ENCODE assay signal across 1 cellular context in the genomic region with DNA sequence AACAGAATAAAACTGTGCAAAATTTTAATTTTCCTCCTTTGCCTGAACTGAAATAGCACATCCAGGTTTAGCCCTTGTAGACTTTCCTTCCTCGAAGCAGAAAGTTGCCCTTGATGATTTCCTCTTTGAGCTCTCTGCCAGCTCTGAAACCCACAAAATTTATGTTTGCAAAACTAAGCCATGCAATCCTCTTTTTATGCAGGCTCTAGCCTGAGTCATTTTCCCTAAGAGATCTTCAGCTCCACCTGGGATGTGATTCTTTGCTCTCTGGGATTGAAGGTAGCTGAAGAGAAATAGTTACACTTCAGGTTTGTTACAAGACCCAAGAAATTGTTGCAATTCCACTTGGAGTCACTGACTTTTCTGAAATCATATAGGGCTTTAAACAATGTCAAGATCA.
TF ChIP-seq lines count a peak whose summit lies in the region.

No MANE protein-coding gene starts in this region.

TF ChIP-seq in WTC11, 78 proteins besides CTCF, POLR2A, EP300 and RAD21 (continued from another document):
- TF ChIP-seq, protein P1, sequence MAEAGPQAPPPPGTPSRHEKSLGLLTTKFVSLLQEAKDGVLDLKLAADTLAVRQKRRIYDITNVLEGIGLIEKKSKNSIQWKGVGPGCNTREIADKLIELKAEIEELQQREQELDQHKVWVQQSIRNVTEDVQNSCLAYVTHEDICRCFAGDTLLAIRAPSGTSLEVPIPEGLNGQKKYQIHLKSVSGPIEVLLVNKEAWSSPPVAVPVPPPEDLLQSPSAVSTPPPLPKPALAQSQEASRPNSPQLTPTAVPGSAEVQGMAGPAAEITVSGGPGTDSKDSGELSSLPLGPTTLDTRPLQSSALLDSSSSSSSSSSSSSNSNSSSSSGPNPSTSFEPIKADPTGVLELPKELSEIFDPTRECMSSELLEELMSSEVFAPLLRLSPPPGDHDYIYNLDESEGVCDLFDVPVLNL (CRISPR knock-in tag; IDR thresholded peaks at IDR 0.05; ENCODE audit: borderline replicate concordance, low read depth): no peak
- TF ChIP-seq, protein P2, sequence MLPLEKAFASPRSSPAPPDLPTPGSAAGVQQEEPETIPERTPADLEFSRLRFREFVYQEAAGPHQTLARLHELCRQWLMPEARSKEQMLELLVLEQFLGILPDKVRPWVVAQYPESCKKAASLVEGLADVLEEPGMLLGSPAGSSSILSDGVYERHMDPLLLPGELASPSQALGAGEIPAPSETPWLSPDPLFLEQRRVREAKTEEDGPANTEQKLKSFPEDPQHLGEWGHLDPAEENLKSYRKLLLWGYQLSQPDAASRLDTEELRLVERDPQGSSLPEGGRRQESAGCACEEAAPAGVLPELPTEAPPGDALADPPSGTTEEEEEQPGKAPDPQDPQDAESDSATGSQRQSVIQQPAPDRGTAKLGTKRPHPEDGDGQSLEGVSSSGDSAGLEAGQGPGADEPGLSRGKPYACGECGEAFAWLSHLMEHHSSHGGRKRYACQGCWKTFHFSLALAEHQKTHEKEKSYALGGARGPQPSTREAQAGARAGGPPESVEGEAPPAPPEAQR (CRISPR knock-in tag; IDR thresholded peaks at IDR 0.05): no peak
- no peak for TF ChIP-seq OVOL2 (CRISPR knock-in tag; IDR thresholded peaks at IDR 0.05; ENCODE audit: borderline replicate concordance)
- no peak for TF ChIP-seq IRF2 (CRISPR knock-in tag; IDR thresholded peaks at IDR 0.05; ENCODE audit: borderline replicate concordance, low read depth)
- no peak for TF ChIP-seq KAT7 (CRISPR knock-in tag; IDR thresholded peaks at IDR 0.05; ENCODE audit: borderline replicate concordance)
- TF ChIP-seq, protein P3, sequence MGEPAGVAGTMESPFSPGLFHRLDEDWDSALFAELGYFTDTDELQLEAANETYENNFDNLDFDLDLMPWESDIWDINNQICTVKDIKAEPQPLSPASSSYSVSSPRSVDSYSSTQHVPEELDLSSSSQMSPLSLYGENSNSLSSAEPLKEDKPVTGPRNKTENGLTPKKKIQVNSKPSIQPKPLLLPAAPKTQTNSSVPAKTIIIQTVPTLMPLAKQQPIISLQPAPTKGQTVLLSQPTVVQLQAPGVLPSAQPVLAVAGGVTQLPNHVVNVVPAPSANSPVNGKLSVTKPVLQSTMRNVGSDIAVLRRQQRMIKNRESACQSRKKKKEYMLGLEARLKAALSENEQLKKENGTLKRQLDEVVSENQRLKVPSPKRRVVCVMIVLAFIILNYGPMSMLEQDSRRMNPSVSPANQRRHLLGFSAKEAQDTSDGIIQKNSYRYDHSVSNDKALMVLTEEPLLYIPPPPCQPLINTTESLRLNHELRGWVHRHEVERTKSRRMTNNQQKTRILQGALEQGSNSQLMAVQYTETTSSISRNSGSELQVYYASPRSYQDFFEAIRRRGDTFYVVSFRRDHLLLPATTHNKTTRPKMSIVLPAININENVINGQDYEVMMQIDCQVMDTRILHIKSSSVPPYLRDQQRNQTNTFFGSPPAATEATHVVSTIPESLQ (CRISPR knock-in tag; IDR thresholded peaks at IDR 0.05): no peak
- TF ChIP-seq NR3C1 (CRISPR knock-in tag; conservative IDR thresholded peaks at IDR 0.05; ENCODE audit: low read depth): no peak
- TF ChIP-seq ZNF263 (CRISPR knock-in tag; IDR thresholded peaks at IDR 0.05; ENCODE audit: low read depth): no peak
- TF ChIP-seq ZNF317 (CRISPR knock-in tag; IDR thresholded peaks at IDR 0.05; ENCODE audit: borderline replicate concordance, low read depth): no peak
